Comparison of ENCODE assay signal across 17 cellular contexts in genomic region chr6:65450451-65450850, GRCh38.
DNase-seq lines count a peak whose midpoint lies in the region; ATAC-seq and TF ChIP-seq lines count a peak whose summit lies in the region.
"Had no signal": no experiment of that assay in that cellular context is flagged by ENCODE, and none has a peak within 500 bp of the region (broad histone marks: within the 10 kb centered on the region; RNA-seq: fewer than 3 reads in every experiment).

No MANE protein-coding gene starts in this region.

- peak; percentile 100 for ATAC-seq in WTC11
- ATAC-seq: T-cell had no signal

- H3K4me3 Mint-ChIP-seq in WTC11, result no peak overlapping the region
- H3K4me3 Mint-ChIP-seq: CD4-positive, CD25-positive, alpha-beta regulatory T cell; T-cell had no signal

- no peak overlapping the region for H3K27ac Mint-ChIP-seq in WTC11
- H3K27ac Mint-ChIP-seq: CD4-positive, CD25-positive, alpha-beta regulatory T cell; T-cell had no signal

- H3K36me3 Mint-ChIP-seq in WTC11, result peaks cover 19% of the 10 kb centered on the region
- H3K36me3 Mint-ChIP-seq: CD4-positive, CD25-positive, alpha-beta regulatory T cell; T-cell had no signal

- DNase-seq in ELF-1 (ENCODE audit: low read depth, low spot score) (peak; percentile 3), NAMALWA (ENCODE audit: low spot score) (peak; percentile 3), WTC11 (ENCODE audit: low spot score) (no peak), left kidney (ENCODE audit: low read depth, low spot score) (peak; percentile 1), T1000 (lab: John Stamatoyannopoulos, UW) (no peak), cardiac septum (ENCODE audit: low spot score) (no peak), NCI-H1417 treated with DMSO at 0.1 percent for 48 hours (lab: John Stamatoyannopoulos, UW) (no peak)
- DNase-seq: CD4-positive, CD25-positive, alpha-beta regulatory T cell; GF-D8; GM23248; IMR-90; Kasumi-1; MM.1S; NCI-H1105; NCI-H1694 treated with DMSO at 0.1 percent for 48 hours; PC-9; T-cell had no signal

- no peak for TF ChIP-seq CTCF in WTC11 (IDR thresholded peaks at IDR 0.05)

- POLR2A ChIA-PET in WTC11 (lab: Charles Lee), result no interaction called here

- CTCF ChIA-PET in WTC11 (lab: Charles Lee), result no interaction called here

- H3K4me1 Mint-ChIP-seq in WTC11, result peaks cover 32% of the 10 kb centered on the region
- H3K4me1 Mint-ChIP-seq: CD4-positive, CD25-positive, alpha-beta regulatory T cell; T-cell had no signal

- H3K27me3 Mint-ChIP-seq in WTC11 (ENCODE audit: low read depth), result no peaks in the 10 kb centered on the region
- H3K27me3 Mint-ChIP-seq: CD4-positive, CD25-positive, alpha-beta regulatory T cell; T-cell had no signal

- peaks cover 40% of the 10 kb centered on the region for H3K9me3 Mint-ChIP-seq in WTC11

- intact Hi-C loops in cardiac septum (cut with DNase I), result no loop called here

TF ChIP-seq in WTC11, 78 proteins besides CTCF, POLR2A, EP300 and RAD21:
- no peak for TF ChIP-seq EMX1 (CRISPR knock-in tag; IDR thresholded peaks at IDR 0.05)
- no peak for TF ChIP-seq NR1H2 (CRISPR knock-in tag; IDR thresholded peaks at IDR 0.05)
- TF ChIP-seq, protein P1, sequence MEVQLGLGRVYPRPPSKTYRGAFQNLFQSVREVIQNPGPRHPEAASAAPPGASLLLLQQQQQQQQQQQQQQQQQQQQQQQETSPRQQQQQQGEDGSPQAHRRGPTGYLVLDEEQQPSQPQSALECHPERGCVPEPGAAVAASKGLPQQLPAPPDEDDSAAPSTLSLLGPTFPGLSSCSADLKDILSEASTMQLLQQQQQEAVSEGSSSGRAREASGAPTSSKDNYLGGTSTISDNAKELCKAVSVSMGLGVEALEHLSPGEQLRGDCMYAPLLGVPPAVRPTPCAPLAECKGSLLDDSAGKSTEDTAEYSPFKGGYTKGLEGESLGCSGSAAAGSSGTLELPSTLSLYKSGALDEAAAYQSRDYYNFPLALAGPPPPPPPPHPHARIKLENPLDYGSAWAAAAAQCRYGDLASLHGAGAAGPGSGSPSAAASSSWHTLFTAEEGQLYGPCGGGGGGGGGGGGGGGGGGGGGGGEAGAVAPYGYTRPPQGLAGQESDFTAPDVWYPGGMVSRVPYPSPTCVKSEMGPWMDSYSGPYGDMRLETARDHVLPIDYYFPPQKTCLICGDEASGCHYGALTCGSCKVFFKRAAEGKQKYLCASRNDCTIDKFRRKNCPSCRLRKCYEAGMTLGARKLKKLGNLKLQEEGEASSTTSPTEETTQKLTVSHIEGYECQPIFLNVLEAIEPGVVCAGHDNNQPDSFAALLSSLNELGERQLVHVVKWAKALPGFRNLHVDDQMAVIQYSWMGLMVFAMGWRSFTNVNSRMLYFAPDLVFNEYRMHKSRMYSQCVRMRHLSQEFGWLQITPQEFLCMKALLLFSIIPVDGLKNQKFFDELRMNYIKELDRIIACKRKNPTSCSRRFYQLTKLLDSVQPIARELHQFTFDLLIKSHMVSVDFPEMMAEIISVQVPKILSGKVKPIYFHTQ (CRISPR knock-in tag; IDR thresholded peaks at IDR 0.05), result no peak
- no peak for TF ChIP-seq KAT7 (CRISPR knock-in tag; IDR thresholded peaks at IDR 0.05; ENCODE audit: borderline replicate concordance)
- TF ChIP-seq HMGA2 (CRISPR knock-in tag; IDR thresholded peaks at IDR 0.05), result no peak
- TF ChIP-seq SMAD4 (CRISPR knock-in tag; IDR thresholded peaks at IDR 0.05), result no peak
- no peak for TF ChIP-seq JUN (CRISPR knock-in tag; IDR thresholded peaks at IDR 0.05)
- TF ChIP-seq NFATC4 (CRISPR knock-in tag; IDR thresholded peaks at IDR 0.05), result no peak
- no peak for TF ChIP-seq OVOL2 (CRISPR knock-in tag; IDR thresholded peaks at IDR 0.05; ENCODE audit: borderline replicate concordance)
- no peak for TF ChIP-seq GTF2I (CRISPR knock-in tag; conservative IDR thresholded peaks at IDR 0.05)
- TF ChIP-seq, protein P2, sequence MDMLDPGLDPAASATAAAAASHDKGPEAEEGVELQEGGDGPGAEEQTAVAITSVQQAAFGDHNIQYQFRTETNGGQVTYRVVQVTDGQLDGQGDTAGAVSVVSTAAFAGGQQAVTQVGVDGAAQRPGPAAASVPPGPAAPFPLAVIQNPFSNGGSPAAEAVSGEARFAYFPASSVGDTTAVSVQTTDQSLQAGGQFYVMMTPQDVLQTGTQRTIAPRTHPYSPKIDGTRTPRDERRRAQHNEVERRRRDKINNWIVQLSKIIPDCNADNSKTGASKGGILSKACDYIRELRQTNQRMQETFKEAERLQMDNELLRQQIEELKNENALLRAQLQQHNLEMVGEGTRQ (CRISPR knock-in tag; IDR thresholded peaks at IDR 0.05), result no peak
- no peak for TF ChIP-seq FOXJ3 (CRISPR knock-in tag; IDR thresholded peaks at IDR 0.05; ENCODE audit: borderline replicate concordance)
- no peak for TF ChIP-seq ZBTB21 (CRISPR knock-in tag; IDR thresholded peaks at IDR 0.05; ENCODE audit: borderline replicate concordance)
- no peak for TF ChIP-seq ZNF396 (CRISPR knock-in tag; IDR thresholded peaks at IDR 0.05; ENCODE audit: borderline replicate concordance)
- TF ChIP-seq ZNF138 (CRISPR knock-in tag; conservative IDR thresholded peaks at IDR 0.05), result no peak
- TF ChIP-seq ARID4B (CRISPR knock-in tag; IDR thresholded peaks at IDR 0.05; ENCODE audit: borderline replicate concordance), result no peak
- TF ChIP-seq SMAD3 (CRISPR knock-in tag; IDR thresholded peaks at IDR 0.05; ENCODE audit: borderline replicate concordance), result no peak
- TF ChIP-seq, protein P3, sequence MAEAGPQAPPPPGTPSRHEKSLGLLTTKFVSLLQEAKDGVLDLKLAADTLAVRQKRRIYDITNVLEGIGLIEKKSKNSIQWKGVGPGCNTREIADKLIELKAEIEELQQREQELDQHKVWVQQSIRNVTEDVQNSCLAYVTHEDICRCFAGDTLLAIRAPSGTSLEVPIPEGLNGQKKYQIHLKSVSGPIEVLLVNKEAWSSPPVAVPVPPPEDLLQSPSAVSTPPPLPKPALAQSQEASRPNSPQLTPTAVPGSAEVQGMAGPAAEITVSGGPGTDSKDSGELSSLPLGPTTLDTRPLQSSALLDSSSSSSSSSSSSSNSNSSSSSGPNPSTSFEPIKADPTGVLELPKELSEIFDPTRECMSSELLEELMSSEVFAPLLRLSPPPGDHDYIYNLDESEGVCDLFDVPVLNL (CRISPR knock-in tag; IDR thresholded peaks at IDR 0.05; ENCODE audit: borderline replicate concordance, low read depth), result no peak
- no peak for TF ChIP-seq GRHL2 (CRISPR knock-in tag; IDR thresholded peaks at IDR 0.05; ENCODE audit: insufficient replicate concordance, severe bottlenecking)

Comparison
In these comparisons a context has a peak if more than half of its experiments do, and no peak if none do; other contexts are left out.
1. DNase-seq: peak in ELF-1 (single experiment), NAMALWA (single experiment) and left kidney (single experiment); none in WTC11 (single experiment), T1000 (single experiment), cardiac septum (single experiment) and NCI-H1417 treated with DMSO at 0.1 percent for 48 hours (single experiment).